8 cellular contexts compared by ENCODE assay signal in genomic region chr2:7057865-7058400, GRCh38.
DNase-seq lines count a peak whose midpoint lies in the region; ATAC-seq and TF ChIP-seq lines count a peak whose summit lies in the region.

No MANE protein-coding gene starts in this region.

- no peaks in the 10 kb centered on the region for H3K9me3 ChIP-seq in thyroid gland

- H3K4me2 ChIP-seq in mesendoderm (ENCODE audit: low read length), result no peak overlapping the region

- peaks cover 0 to 2% of the 10 kb centered on the region in 2 donors for H3K9me3 Mint-ChIP-seq in effector memory CD8-positive, alpha-beta T cell

- no peak overlapping the region for H2AK5ac ChIP-seq in mesendoderm (ENCODE audit: low read length)

- no peak overlapping the region for H3K18ac ChIP-seq in mesendoderm (ENCODE audit: low read length)

- H3K79me2 ChIP-seq in mesendoderm (ENCODE audit: control insufficient read depth, insufficient read depth, low read length), result no peaks in the 10 kb centered on the region

- peak overlapping the region; percentile 65 to 72 for H3K4me3 Mint-ChIP-seq in effector memory CD8-positive, alpha-beta T cell

- H3K23ac ChIP-seq in mesendoderm (ENCODE audit: low read length), result no peak overlapping the region

- TF ChIP-seq CTCF in thyroid gland (IDR thresholded peaks at IDR 0.05), result no peak

- no peak overlapping the region for H2BK15ac ChIP-seq in mesendoderm (replicated peaks; ENCODE audit: low read depth)

- H3K27ac ChIP-seq in thyroid gland (no peak overlapping the region), mesendoderm (ENCODE audit: low read depth, low read length) (no peak overlapping the region)

- H3K36me3 ChIP-seq in thyroid gland, result no peaks in the 10 kb centered on the region
- no peaks in the 10 kb centered on the region for H3K36me3 ChIP-seq in mesendoderm (ENCODE audit: control insufficient read depth, insufficient read depth, low read length)

- H3K4me1 Mint-ChIP-seq in effector memory CD8-positive, alpha-beta T cell (ENCODE audit: low read depth in 2 of 2), result peaks cover 26 to 34% of the 10 kb centered on the region in 2 donors

- no peak for TF ChIP-seq POLR2A in thyroid gland (IDR thresholded peaks at IDR 0.05)

- H4K8ac ChIP-seq in mesendoderm (ENCODE audit: low read depth, low read length), result no peak overlapping the region

- H4K5ac ChIP-seq in mesendoderm (ENCODE audit: low read length), result no peak overlapping the region

- H3K79me1 ChIP-seq in mesendoderm (ENCODE audit: low read length), result no peaks in the 10 kb centered on the region

- no peak overlapping the region for H2BK5ac ChIP-seq in mesendoderm (ENCODE audit: low read length)

- ATAC-seq in GM18520 (IDR thresholded peaks at IDR 0.05; ENCODE audit: unreplicated experiment), result peak; percentile 44
- peak; percentile 65 for ATAC-seq in HG02642 (IDR thresholded peaks at IDR 0.05; ENCODE audit: poor library complexity, unreplicated experiment)
- peak; percentile 75 for ATAC-seq in effector memory CD8-positive, alpha-beta T cell (replicated peaks)

- H3K4me3 ChIP-seq in thyroid gland (replicated peaks in 1 of 3) (no peak overlapping the region), mesendoderm (ENCODE audit: low read length) (no peak overlapping the region)

- H3K4me1 ChIP-seq in thyroid gland (no peaks in the 10 kb centered on the region), mesendoderm (ENCODE audit: control insufficient read depth, low read depth, low read length) (no peaks in the 10 kb centered on the region)

- no peaks in the 10 kb centered on the region for H3K27me3 Mint-ChIP-seq in effector memory CD8-positive, alpha-beta T cell

- H3K9ac ChIP-seq in mesendoderm (ENCODE audit: low read length), result no peak overlapping the region

- intact Hi-C loops in thyroid gland (cut with DNase I), result no loop called here
- intact Hi-C loops in head of caudate nucleus (cut with DNase I), result no loop called here

- no peak overlapping the region for H3K56ac ChIP-seq in mesendoderm (ENCODE audit: low read length)

- H3K27ac Mint-ChIP-seq in effector memory CD8-positive, alpha-beta T cell, result peak overlapping the region; percentile 44 to 74

- DNase-seq in NCI-H1092 treated with DMSO at 0.1 percent for 48 hours (lab: John Stamatoyannopoulos, UW), result peak; percentile 57
- DNase-seq in effector memory CD8-positive, alpha-beta T cell, result peak in 1 of 3 experiments; percentile 15
- no peak for DNase-seq in thyroid gland
- DNase-seq in ecto neural progenitor cell (ENCODE audit: low spot score), result no peak
- no peak for DNase-seq in mesendoderm
- DNase-seq in head of caudate nucleus, result no peak

- H2BK120ac ChIP-seq in mesendoderm (ENCODE audit: low read depth, low read length), result no peak overlapping the region

- H3K4ac ChIP-seq in mesendoderm (ENCODE audit: low read depth, low read length), result no peak overlapping the region

- no peaks in the 10 kb centered on the region for H3K27me3 ChIP-seq in thyroid gland
- H3K27me3 ChIP-seq in mesendoderm (ENCODE audit: insufficient read depth, low read length, poor library complexity), result no peaks in the 10 kb centered on the region

- WGBS in thyroid gland, 2 donors, result 67 to 75% methylated on average over 4 of the region's 4 CpGs
- WGBS in mesendoderm (ENCODE audit: extremely low coverage, insufficient coverage, low lambda C conversion rate), result 100% methylated on average over 1 of the region's 4 CpGs

- no peaks in the 10 kb centered on the region for H3K36me3 Mint-ChIP-seq in effector memory CD8-positive, alpha-beta T cell (ENCODE audit: insufficient read depth)
